In genomic region chr2:227485429-227485828, GRCh38 we compare ENCODE assay signal across 14 cellular contexts. TPM values are rescaled to one million over a fixed set of nuclear protein-coding genes. Genes with fewer than 3 reads are reported as not detected.
DNase-seq lines count a peak whose midpoint lies in the region; ATAC-seq and TF ChIP-seq lines count a peak whose summit lies in the region.
"Had no signal": no experiment of that assay in that cellular context is flagged by ENCODE, and none has a peak within 500 bp of the region (broad histone marks: within the 10 kb centered on the region; RNA-seq: fewer than 3 reads in every experiment).

No MANE protein-coding gene starts in this region.

- WGBS in SK-N-SH (ENCODE audit: low lambda C conversion rate) = 100% methylated on average over 1 of the region's 1 CpG

- peaks cover 100% of the 10 kb centered on the region for H3K79me2 ChIP-seq in SK-N-SH (ENCODE audit: insufficient read depth)

- peaks cover 8% of the 10 kb centered on the region for H3K9me3 Mint-ChIP-seq in activated naive CD4-positive, alpha-beta T cell treated with anti-CD3 and anti-CD28 coated beads, Interleukin-2, amount 50 U/mL, for 24 hours
- H3K9me3 Mint-ChIP-seq in glutamatergic neuron (ENCODE audit: unreplicated experiment) = peaks cover 9% of the 10 kb centered on the region

- H3K36me3 ChIP-seq in SK-N-SH (replicated peaks in 1 of 2; ENCODE audit: control insufficient read depth in 1 of 2, insufficient read depth in 2 of 2, low read length in 1 of 2) (peaks cover 0 to 14% of the 10 kb centered on the region in 2 experiments), HEK293 (ENCODE audit: control insufficient read depth in 2 of 2, insufficient read depth in 1 of 2, low read length in 2 of 2) (no peaks in the 10 kb centered on the region)

- POLR2A ChIA-PET in SK-N-SH (lab: Yijun Ruan, JAX) (no interaction called here), HEK293 (lab: Yijun Ruan, JAX) (interaction anchor here (0.7 to 1.0 kb wide), 2 partner anchors 74 to 82 kb away, joined by 3 read pairs; no protein-coding TSS in a partner anchor)

- no peaks in the 10 kb centered on the region for H3K27me3 ChIP-seq in SK-N-SH (ENCODE audit: insufficient read depth)
- H3K27me3 ChIP-seq: BLaER1 treated with 17β-estradiol and CSF1 and Interleukin-3, amounts not matched to agents 10 nM and 100 nM had no signal

- peaks cover 97% of the 10 kb centered on the region for H4K20me1 ChIP-seq in SK-N-SH (ENCODE audit: insufficient read depth)

- peak overlapping the region; percentile 15 for H3K4me3 Mint-ChIP-seq in activated naive CD4-positive, alpha-beta T cell treated with anti-CD3 and anti-CD28 coated beads, Interleukin-2, amount 50 U/mL, for 24 hours
- no peak overlapping the region for H3K4me3 Mint-ChIP-seq in glutamatergic neuron (ENCODE audit: unreplicated experiment)

- TF ChIP-seq CTCF in SK-N-SH (IDR thresholded peaks at IDR 0.05) (no peak), HEK293 (tag by site-specific recombination; IDR thresholded peaks at IDR 0.05) (no peak), glutamatergic neuron (IDR thresholded peaks at IDR 0.05; ENCODE audit: partially characterized antibody, unreplicated experiment) (no peak)

- no peak for TF ChIP-seq RAD21 in SK-N-SH (IDR thresholded peaks at IDR 0.05; ENCODE audit: low read length)

- H3K27me3 Mint-ChIP-seq in activated naive CD4-positive, alpha-beta T cell treated with anti-CD3 and anti-CD28 coated beads, Interleukin-2, amount 50 U/mL, for 24 hours = no peaks in the 10 kb centered on the region
- H3K27me3 Mint-ChIP-seq in glutamatergic neuron (ENCODE audit: unreplicated experiment) = peaks cover 5% of the 10 kb centered on the region
- H3K27me3 Mint-ChIP-seq: CD4-positive, CD25-positive, alpha-beta regulatory T cell had no signal

- CTCF ChIA-PET in SK-N-SH (lab: Yijun Ruan, JAX) (no interaction called here), HEK293 (lab: Yijun Ruan, JAX) (interaction anchor here (0.6 to 1.2 kb wide), 3 partner anchors 33 to 297 kb away, joined by 4 read pairs; no protein-coding TSS in a partner anchor)

- H3K27ac ChIP-seq in SK-N-SH (ENCODE audit: low read depth in 2 of 2, low read length in 1 of 2) (no peak overlapping the region), HEK293 (ENCODE audit: extremely low read depth, low read depth, low read length) (no peak overlapping the region)
- H3K27ac ChIP-seq: 22Rv1; BLaER1 treated with 17β-estradiol and CSF1 and Interleukin-3, amounts not matched to agents 10 nM and 100 nM had no signal

- H3K4me3 ChIP-seq in SK-N-SH (ENCODE audit: low read depth in 2 of 2, low read length in 1 of 2) (no peak overlapping the region), HEK293 (ENCODE audit: low read depth, low read length) (no peak overlapping the region)
- H3K4me3 ChIP-seq: BLaER1 treated with 17β-estradiol and CSF1 and Interleukin-3, amounts not matched to agents 10 nM and 100 nM; GM12878 had no signal

- ATAC-seq in SK-N-SH treated with all-trans-retinoic acid at 6 μM for 48 hours = no peak
- ATAC-seq: GM12878, HCT116 had no signal

- no peaks in the 10 kb centered on the region for H3K9me2 ChIP-seq in SK-N-SH

- no peak overlapping the region for H3K27ac Mint-ChIP-seq in activated naive CD4-positive, alpha-beta T cell treated with anti-CD3 and anti-CD28 coated beads, Interleukin-2, amount 50 U/mL, for 24 hours
- peak overlapping the region; percentile 29 for H3K27ac Mint-ChIP-seq in glutamatergic neuron (ENCODE audit: unreplicated experiment)

- no peak for TF ChIP-seq EP300 in SK-N-SH (IDR thresholded peaks at IDR 0.05; ENCODE audit: borderline replicate concordance in 1 of 2, low read depth in 1 of 2, low read length in 1 of 2)

- H3F3A ChIP-seq in SK-N-SH (replicated peaks; ENCODE audit: insufficient read depth) = peaks cover 10% of the 10 kb centered on the region

- no peak overlapping the region for H3K9ac ChIP-seq in SK-N-SH
- H3K9ac ChIP-seq: BLaER1 treated with 17β-estradiol and CSF1 and Interleukin-3, amounts not matched to agents 10 nM and 100 nM had no signal

- H3K4me1 Mint-ChIP-seq in activated naive CD4-positive, alpha-beta T cell treated with anti-CD3 and anti-CD28 coated beads, Interleukin-2, amount 50 U/mL, for 24 hours = peaks cover 76% of the 10 kb centered on the region
- H3K4me1 Mint-ChIP-seq in glutamatergic neuron (ENCODE audit: low read depth, unreplicated experiment) = peaks cover 37% of the 10 kb centered on the region

- peaks cover 11% of the 10 kb centered on the region for H3K36me3 Mint-ChIP-seq in activated naive CD4-positive, alpha-beta T cell treated with anti-CD3 and anti-CD28 coated beads, Interleukin-2, amount 50 U/mL, for 24 hours
- H3K36me3 Mint-ChIP-seq in glutamatergic neuron (ENCODE audit: unreplicated experiment) = peaks cover 5% of the 10 kb centered on the region

- H3K9me3 ChIP-seq in SK-N-SH (0 out of 2 replicates have a peak, but pooled peaks cover 4% of the 10 kb centered on the region), HEK293 (ENCODE audit: control insufficient read depth, insufficient read depth, low read depth, low read length) (no peaks in the 10 kb centered on the region)

- no peak overlapping the region for H3K4me2 ChIP-seq in SK-N-SH

- no peak overlapping the region for H2AFZ ChIP-seq in SK-N-SH (ENCODE audit: low read depth)

- H3K4me1 ChIP-seq in SK-N-SH (ENCODE audit: control insufficient read depth in 1 of 2, insufficient read depth in 2 of 2, low read depth in 1 of 2, low read length in 1 of 2) (peaks cover 0 to 22% of the 10 kb centered on the region in 2 experiments; a peak in 2 of 4 replicates), HEK293 (ENCODE audit: control insufficient read depth, insufficient read depth, low read length) (0 out of 2 replicates have a peak, but pooled peaks cover under 1% of the 10 kb centered on the region)

- DNase-seq in SK-N-SH (no peak), glutamatergic neuron (no peak), H4 (ENCODE audit: low spot score) (no peak), AG20443 (ENCODE audit: low spot score) (no peak)
- no peak for DNase-seq in activated naive CD4-positive, alpha-beta T cell (lab: John Stamatoyannopoulos, UW)
- DNase-seq: CD4-positive, CD25-positive, alpha-beta regulatory T cell; DMS 273 treated with DMSO at 0.1 percent for 48 hours had no signal

TF ChIP-seq in SK-N-SH treated with all-trans-retinoic acid at 6 μM for 48 hours, 23 proteins besides CTCF, POLR2A, EP300 and RAD21:
- TF ChIP-seq ZFP30 (CRISPR knock-in tag; IDR thresholded peaks at IDR 0.05) (peak; percentile 94), BACH2 (CRISPR knock-in tag; IDR thresholded peaks at IDR 0.05; ENCODE audit: borderline replicate concordance) (no peak)
TF ChIP-seq in SK-N-SH treated with all-trans-retinoic acid at 6 μM for 48 hours: peak in this region for 1.

TF ChIP-seq in SK-N-SH, 30 proteins besides CTCF, POLR2A, EP300 and RAD21 (continues in another document):
- TF ChIP-seq TEAD4 (IDR thresholded peaks at IDR 0.05; ENCODE audit: borderline replicate concordance, insufficient read depth) = no peak
- no peak for TF ChIP-seq GATA2 (CRISPR knock-in tag; IDR thresholded peaks at IDR 0.05)
- TF ChIP-seq USF2 (IDR thresholded peaks at IDR 0.05; ENCODE audit: borderline replicate concordance, low read depth, low read length) = no peak
- TF ChIP-seq CHD2 (IDR thresholded peaks at IDR 0.05; ENCODE audit: low read length, partially characterized antibody) = no peak
- no peak for TF ChIP-seq MXI1 (IDR thresholded peaks at IDR 0.05; ENCODE audit: low read depth, low read length)
- TF ChIP-seq SMC3 (IDR thresholded peaks at IDR 0.05; ENCODE audit: low read depth, low read length) = no peak
- TF ChIP-seq RFX5 (IDR thresholded peaks at IDR 0.05; ENCODE audit: low read length) = no peak

TF ChIP-seq in HEK293, 187 proteins besides CTCF, POLR2A, EP300 and RAD21:
- TF ChIP-seq ZNF558 (tag by site-specific recombination; IDR thresholded peaks at IDR 0.05) = peak; percentile 97
- TF ChIP-seq, protein P1, sequence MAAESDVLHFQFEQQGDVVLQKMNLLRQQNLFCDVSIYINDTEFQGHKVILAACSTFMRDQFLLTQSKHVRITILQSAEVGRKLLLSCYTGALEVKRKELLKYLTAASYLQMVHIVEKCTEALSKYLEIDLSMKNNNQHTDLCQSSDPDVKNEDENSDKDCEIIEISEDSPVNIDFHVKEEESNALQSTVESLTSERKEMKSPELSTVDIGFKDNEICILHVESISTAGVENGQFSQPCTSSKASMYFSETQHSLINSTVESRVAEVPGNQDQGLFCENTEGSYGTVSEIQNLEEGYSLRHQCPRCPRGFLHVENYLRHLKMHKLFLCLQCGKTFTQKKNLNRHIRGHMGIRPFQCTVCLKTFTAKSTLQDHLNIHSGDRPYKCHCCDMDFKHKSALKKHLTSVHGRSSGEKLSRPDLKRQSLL (tag by site-specific recombination; IDR thresholded peaks at IDR 0.05) = no peak
TF ChIP-seq in HEK293: peak in this region for 1.

RNA-seq across cellular contexts. Expression of gene AGFG1, which starts 13.5 kb away (rescaled TPM):
- 42.3 and 62.7 TPM in 2 replicates for polyA plus RNA-seq in SK-N-SH (2012; rRNA removed)
- 41.6 and 49.2 TPM in 2 replicates for polyA plus RNA-seq in SK-N-SH (2012; cell fraction: cytosol; rRNA removed)
- 30.2 and 65.2 TPM in 2 replicates for polyA plus RNA-seq in SK-N-SH (2012; cell fraction: nucleus; rRNA removed)
- 108 TPM for total RNA-seq in glutamatergic neuron (ENCODE audit: unreplicated experiment)
- 110 and 129 TPM in 2 replicates for total RNA-seq in H4 (2014; rRNA removed; shearing (Covaris generic))
